15 cellular contexts compared by ENCODE assay signal in genomic region chr7:69856991-69857390, GRCh38.
DNase-seq lines count a peak whose midpoint lies in the region; TF ChIP-seq lines count a peak whose summit lies in the region.
"Had no signal": no experiment of that assay in that cellular context is flagged by ENCODE, and none has a peak within 500 bp of the region (broad histone marks: within the 10 kb centered on the region; RNA-seq: fewer than 3 reads in every experiment).

No MANE protein-coding gene starts in this region.

- no peak overlapping the region for H2BK120ac ChIP-seq in mesendoderm (ENCODE audit: low read depth, low read length)

- no peak overlapping the region for H2AFZ ChIP-seq in neural progenitor cell (replicated peaks)
- H2AFZ ChIP-seq: GM23248 had no signal

- no peaks in the 10 kb centered on the region for H3F3A ChIP-seq in neural progenitor cell (ENCODE audit: low read depth)

- H3K4me2 ChIP-seq in mesendoderm (ENCODE audit: low read length), result no peak overlapping the region
- H3K4me2 ChIP-seq in neural progenitor cell, result no peak overlapping the region

- TF ChIP-seq CTCF in neural progenitor cell (IDR thresholded peaks at IDR 0.05) (no peak), Calu3 (IDR thresholded peaks at IDR 0.05; ENCODE audit: unreplicated experiment) (no peak)

- CTCF ChIA-PET in Calu3 (lab: Charles Lee), result no interaction called here

- peak overlapping the region; percentile 28 for H3K18ac ChIP-seq in mesendoderm (ENCODE audit: low read length)

- intact Hi-C loops in Calu3 (cut with micrococcal nuclease; ENCODE audit: unreplicated experiment), result no loop called here

- BruUV-seq in Calu3 (replicated peaks; lab: Mats Ljungman, UMichigan), result no TSS peak

- H3K4me3 Mint-ChIP-seq in neural progenitor cell, result no peak overlapping the region
- H3K4me3 Mint-ChIP-seq in Calu3 (ENCODE audit: low read depth, unreplicated experiment), result no peak overlapping the region
- H3K4me3 Mint-ChIP-seq: CD4-positive, alpha-beta memory T cell; H9; HFFc6 had no signal

- no peak overlapping the region for H3K56ac ChIP-seq in mesendoderm (ENCODE audit: low read length)

- no peaks in the 10 kb centered on the region for H3K36me3 ChIP-seq in mesendoderm (ENCODE audit: control insufficient read depth, insufficient read depth, low read length)
- no peaks in the 10 kb centered on the region for H3K36me3 ChIP-seq in neural progenitor cell

- no peaks in the 10 kb centered on the region for H3K9me3 Mint-ChIP-seq in neural progenitor cell
- H3K9me3 Mint-ChIP-seq in Calu3 (ENCODE audit: low read depth, unreplicated experiment), result peaks cover 2% of the 10 kb centered on the region
- H3K9me3 Mint-ChIP-seq: H9 had no signal

- no peaks in the 10 kb centered on the region for H3K9me3 ChIP-seq in neural progenitor cell (ENCODE audit: low read depth)

- no peak overlapping the region for H4K8ac ChIP-seq in mesendoderm (ENCODE audit: low read depth, low read length)

- H2BK5ac ChIP-seq in mesendoderm (ENCODE audit: low read length), result no peak overlapping the region

- no peaks in the 10 kb centered on the region for H3K79me2 ChIP-seq in mesendoderm (ENCODE audit: control insufficient read depth, insufficient read depth, low read length)
- no peaks in the 10 kb centered on the region for H3K79me2 ChIP-seq in neural progenitor cell (ENCODE audit: low read depth)

- no peak overlapping the region for H3K4me3 ChIP-seq in mesendoderm (ENCODE audit: low read length)
- no peak overlapping the region for H3K4me3 ChIP-seq in neural progenitor cell
- H3K4me3 ChIP-seq: GM23248 had no signal

- DNase-seq in NCI-H748 (lab: John Stamatoyannopoulos, UW; ENCODE audit: unreplicated experiment), result peak; percentile 46
- DNase-seq in NCI-H748 treated with DMSO at 0.1 percent for 48 hours (lab: John Stamatoyannopoulos, UW), result no peak
- peak; percentile 51 for DNase-seq in NCI-H69 (lab: John Stamatoyannopoulos, UW)
- DNase-seq in mesendoderm, result no peak
- no peak for DNase-seq in neural progenitor cell (ENCODE audit: low spot score)
- DNase-seq in activated CD8-positive, alpha-beta memory T cell treated with anti-CD3 and anti-CD28 coated beads, Interleukin-2, amount 50 U/mL, for 4 hours, result no peak
- DNase-seq in Calu3, result no peak
- DNase-seq: C1 segment of cervical spinal cord; CD4-positive, alpha-beta memory T cell; COR-L47; DMS153; DND-41; GM23248; H9; HFFc6 had no signal

- H3K27ac ChIP-seq in mesendoderm (ENCODE audit: low read depth, low read length), result no peak overlapping the region
- no peak overlapping the region for H3K27ac ChIP-seq in neural progenitor cell
- H3K27ac ChIP-seq: GM23248 had no signal

- H3K4me1 ChIP-seq in mesendoderm (ENCODE audit: control insufficient read depth, low read depth, low read length) (peaks cover 8% of the 10 kb centered on the region), neural progenitor cell (peaks cover 15% of the 10 kb centered on the region)

- peaks cover 15% of the 10 kb centered on the region for H4K20me1 ChIP-seq in neural progenitor cell (ENCODE audit: low read depth)

- no peaks in the 10 kb centered on the region for H3K79me1 ChIP-seq in mesendoderm (ENCODE audit: low read length)

- no peak overlapping the region for H3K23ac ChIP-seq in mesendoderm (ENCODE audit: low read length)

- no peak overlapping the region for H3K4ac ChIP-seq in mesendoderm (ENCODE audit: low read depth, low read length)

- peak overlapping the region; percentile 31 for H3K27ac Mint-ChIP-seq in neural progenitor cell
- no peak overlapping the region for H3K27ac Mint-ChIP-seq in Calu3 (ENCODE audit: unreplicated experiment)
- H3K27ac Mint-ChIP-seq: CD4-positive, alpha-beta memory T cell; H9; HFFc6 had no signal

- peaks cover 55% of the 10 kb centered on the region for H3K4me1 Mint-ChIP-seq in neural progenitor cell
- no peaks in the 10 kb centered on the region for H3K4me1 Mint-ChIP-seq in Calu3 (ENCODE audit: low read depth, unreplicated experiment)
- H3K4me1 Mint-ChIP-seq: CD4-positive, alpha-beta memory T cell had no signal

- H3K9ac ChIP-seq in mesendoderm (ENCODE audit: low read length) (no peak overlapping the region), neural progenitor cell (no peak overlapping the region)
- H3K9ac ChIP-seq: GM23248 had no signal

- no peaks in the 10 kb centered on the region for H3K27me3 ChIP-seq in mesendoderm (ENCODE audit: insufficient read depth, low read length, poor library complexity)
- no peaks in the 10 kb centered on the region for H3K27me3 ChIP-seq in neural progenitor cell

- no peak overlapping the region for H2BK15ac ChIP-seq in mesendoderm (replicated peaks; ENCODE audit: low read depth)

- H3K36me3 Mint-ChIP-seq in neural progenitor cell (no peaks in the 10 kb centered on the region), Calu3 (ENCODE audit: insufficient read depth, unreplicated experiment) (no peaks in the 10 kb centered on the region)
- H3K36me3 Mint-ChIP-seq: CD4-positive, alpha-beta memory T cell had no signal

- WGBS in mesendoderm (ENCODE audit: extremely low coverage, insufficient coverage, low lambda C conversion rate), result no CpG with 5 or more reads among the region's 6 CpGs

- H4K5ac ChIP-seq in mesendoderm (ENCODE audit: low read length), result no peak overlapping the region

- H3K27me3 Mint-ChIP-seq in neural progenitor cell (ENCODE audit: insufficient read depth, low read depth) (no peaks in the 10 kb centered on the region), Calu3 (ENCODE audit: unreplicated experiment) (no peaks in the 10 kb centered on the region)

- H2AK5ac ChIP-seq in mesendoderm (ENCODE audit: low read length), result no peak overlapping the region

Comparison
In these comparisons a context has a peak if more than half of its experiments do, and no peak if none do; other contexts are left out.
1. DNase-seq: peak in NCI-H748 (single experiment) and NCI-H69 (single experiment); none in NCI-H748 treated with DMSO at 0.1 percent for 48 hours (single experiment), mesendoderm (single experiment), neural progenitor cell (single experiment), activated CD8-positive, alpha-beta memory T cell treated with anti-CD3 and anti-CD28 coated beads, Interleukin-2, amount 50 U/mL, for 4 hours (single experiment) and Calu3 (single experiment).